ENCODE assay signal across 4 cellular contexts in the genomic region with DNA sequence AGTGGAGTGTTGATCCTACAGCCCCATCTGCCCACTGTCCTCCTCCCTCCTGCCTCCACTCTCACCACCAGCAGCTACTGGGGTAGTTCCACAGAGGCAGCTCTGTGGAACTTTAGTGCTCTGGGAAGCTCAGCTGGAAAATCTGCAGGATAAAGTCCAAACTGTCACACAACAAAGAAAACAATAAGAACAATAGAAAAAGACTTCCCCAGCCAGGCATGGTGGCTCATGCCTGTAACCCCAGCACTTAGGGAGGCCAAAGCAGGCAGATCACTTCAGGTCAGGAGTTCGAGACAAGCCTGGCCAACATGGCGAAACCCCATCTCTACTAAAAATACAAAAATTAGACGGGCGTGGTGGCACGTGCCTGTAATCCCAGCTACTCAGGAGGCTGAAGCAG. TPM values are rescaled to one million over a fixed set of nuclear protein-coding genes. Genes with fewer than 3 reads are reported as not detected.
DNase-seq lines count a peak whose midpoint lies in the region; FAIRE-seq and TF ChIP-seq lines count a peak whose summit lies in the region.
"Not testable (repeated sequence)": the region's sequence is repeated elsewhere in the genome, so short reads cannot be mapped to it uniquely, and the experiment has no call there.

No MANE protein-coding gene starts in this region.

- CTCF ChIA-PET in RWPE1 (lab: Yijun Ruan, JAX): not testable (repeated sequence)

- not testable (repeated sequence) for H3K36me3 ChIP-seq in endodermal cell (ENCODE audit: control insufficient read depth, insufficient read depth, low read length); small intestine (ENCODE audit: control insufficient read depth in 2 of 2, insufficient read depth in 2 of 2, low read length in 2 of 2)

- not testable (repeated sequence) for DNase-seq in RWPE1 (ENCODE audit: low spot score)
- DNase-seq in endodermal cell (peak; percentile 40), left kidney (ENCODE audit: low read depth, low spot score) (peak; percentile 13), small intestine (peak; percentile 39)

- not testable (repeated sequence) for H3K27me3 Mint-ChIP-seq in endodermal cell (ENCODE audit: insufficient read depth)

- 87 to 95% methylated on average over 3 to 5 of the region's 5 CpGs for WGBS in endodermal cell (ENCODE audit: insufficient coverage in 1 of 2, insufficient read length in 1 of 2), 2 experiments
- WGBS in small intestine, 3 donors: 40 to 69% (median 50%) methylated on average over 5 of the region's 5 CpGs

- POLR2A ChIA-PET in RWPE1 (lab: Yijun Ruan, JAX; ENCODE audit: low non-redundant PET): not testable (repeated sequence)

- H3K4me1 Mint-ChIP-seq in endodermal cell: peaks cover 14% of the 10 kb centered on the region

- H3K36me3 Mint-ChIP-seq in endodermal cell (ENCODE audit: low read depth): not testable (repeated sequence)

- peak overlapping the region; percentile 44 for H3K27ac ChIP-seq in RWPE1
- not testable (repeated sequence) for H3K27ac ChIP-seq in endodermal cell (ENCODE audit: low read depth, low read length); small intestine (ENCODE audit: low read depth in 1 of 2, low read length in 1 of 2)

- H3K4me1 ChIP-seq in endodermal cell (ENCODE audit: control insufficient read depth, insufficient read depth, low read length); small intestine (ENCODE audit: control insufficient read depth in 2 of 2, insufficient read depth in 1 of 2, low read depth in 1 of 2, low read length in 1 of 2): not testable (repeated sequence)

- H3K27me3 ChIP-seq in endodermal cell (ENCODE audit: control insufficient read depth, insufficient read depth, low read length, poor library complexity, severe bottlenecking); small intestine (ENCODE audit: control insufficient read depth in 2 of 2, insufficient read depth in 2 of 2, low read length in 2 of 2): not testable (repeated sequence)

- H3K27ac Mint-ChIP-seq in endodermal cell: not testable (repeated sequence)

- not testable (repeated sequence) for H3K9me3 ChIP-seq in endodermal cell (ENCODE audit: control insufficient read depth, low read length); small intestine (ENCODE audit: control insufficient read depth, low read depth)

- not testable (repeated sequence) for TF ChIP-seq CTCF in RWPE1 (conservative IDR thresholded peaks at IDR 0.05; ENCODE audit: low read depth); endodermal cell (conservative IDR thresholded peaks at IDR 0.05)

- FAIRE-seq in small intestine (lab: Jason Lieb, UNC): not testable (repeated sequence)

- peaks cover 21% of the 10 kb centered on the region for H3K9me3 Mint-ChIP-seq in endodermal cell

- not testable (repeated sequence) for H3K4me3 Mint-ChIP-seq in endodermal cell

- H3K9ac ChIP-seq in endodermal cell (ENCODE audit: extremely low read depth, low read length, poor library complexity, severe bottlenecking): not testable (repeated sequence)

- not testable (repeated sequence) for H3K4me3 ChIP-seq in endodermal cell (ENCODE audit: low read length); small intestine (ENCODE audit: low read depth in 1 of 2, low read length in 2 of 2)

RNA-seq across cellular contexts. Expression of gene PRPS1, which starts 40.4 kb away (rescaled TPM):
- total RNA-seq in endodermal cell: 10 to 100 TPM; 51.6 to 62.7 TPM
- polyA plus RNA-seq in endodermal cell (2013, experiment 1 of 2): 54.2 TPM
- 51.2 TPM for polyA plus RNA-seq in endodermal cell (2013, experiment 2 of 2)
- polyA plus RNA-seq in small intestine: 10 to 100 TPM in 2 of 3 donors, 1 to 10 TPM in 1; 2.9 to 18.2 (median 13.2) TPM
